In the genomic region with DNA sequence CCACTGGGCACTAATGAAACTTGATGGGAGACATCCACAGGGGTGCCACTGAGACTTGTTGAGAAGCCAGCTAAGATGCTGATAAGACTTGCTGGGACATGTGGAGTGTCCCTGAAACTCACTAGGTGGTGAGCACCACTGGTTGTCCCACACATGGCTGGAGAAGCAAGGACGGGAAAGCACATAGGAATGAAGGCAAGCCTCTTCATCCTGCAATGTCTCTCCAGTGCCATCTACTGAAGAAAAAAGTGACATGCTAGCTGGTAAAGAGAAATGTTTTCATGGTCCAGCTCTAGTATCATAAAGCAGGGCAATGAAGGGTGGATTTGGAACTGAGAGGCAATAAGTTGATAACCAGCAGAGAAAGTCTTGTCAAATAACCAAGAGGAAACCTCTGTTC, we compare ENCODE assay signal across 11 cellular contexts.
DNase-seq lines count a peak whose midpoint lies in the region; TF ChIP-seq lines count a peak whose summit lies in the region.
"Had no signal": no experiment of that assay in that cellular context is flagged by ENCODE, and none has a peak within 500 bp of the region (broad histone marks: within the 10 kb centered on the region; RNA-seq: fewer than 3 reads in every experiment).

No MANE protein-coding gene starts in this region.

- POLR2A ChIA-PET in RWPE1 (lab: Yijun Ruan, JAX; ENCODE audit: low non-redundant PET): no interaction called here

- H3K27ac ChIP-seq in left ventricle myocardium inferior (replicated peaks): no peak overlapping the region
- no peak overlapping the region for H3K27ac ChIP-seq in right atrium auricular region
- H3K27ac ChIP-seq in RWPE1: no peak overlapping the region
- H3K27ac ChIP-seq: sigmoid colon, thyroid gland had no signal

- H3K4me1 ChIP-seq in left ventricle myocardium inferior: peaks cover 17% of the 10 kb centered on the region
- H3K4me1 ChIP-seq in right atrium auricular region: no peaks in the 10 kb centered on the region
- H3K4me1 ChIP-seq in HAP-1: no peaks in the 10 kb centered on the region
- H3K4me1 ChIP-seq: thyroid gland had no signal

- DNase-seq in left ventricle myocardium inferior: no peak
- DNase-seq in right atrium auricular region (ENCODE audit: low spot score): no peak
- peak; percentile 27 for DNase-seq in NCI-H446 treated with DMSO at 0.1 percent for 48 hours (lab: John Stamatoyannopoulos, UW)
- DNase-seq in epithelial cell of proximal tubule (ENCODE audit: low read depth): no peak
- no peak for DNase-seq in cerebellar nuclear complex (lab: John Stamatoyannopoulos, UW)
- DNase-seq in HAP-1 (ENCODE audit: low spot score in 2 of 2): no peak
- no peak for DNase-seq in RWPE1 (ENCODE audit: low spot score)
- no peak for DNase-seq in NCI-H748 treated with DMSO at 0.1 percent for 48 hours (lab: John Stamatoyannopoulos, UW)
- DNase-seq: NCI-H1417 treated with DMSO at 0.1 percent for 48 hours, sigmoid colon, thyroid gland had no signal

- no peak overlapping the region for H3K4me3 ChIP-seq in left ventricle myocardium inferior
- no peak overlapping the region for H3K4me3 ChIP-seq in right atrium auricular region
- H3K4me3 ChIP-seq in epithelial cell of proximal tubule (ENCODE audit: low read depth, low read length): no peak overlapping the region
- no peak overlapping the region for H3K4me3 ChIP-seq in HAP-1
- H3K4me3 ChIP-seq: sigmoid colon, thyroid gland had no signal

- no peaks in the 10 kb centered on the region for H3K36me3 ChIP-seq in left ventricle myocardium inferior
- no peaks in the 10 kb centered on the region for H3K36me3 ChIP-seq in right atrium auricular region
- H3K36me3 ChIP-seq in HAP-1 (replicated peaks): no peaks in the 10 kb centered on the region
- H3K36me3 ChIP-seq: sigmoid colon, thyroid gland had no signal

- intact Hi-C loops in left ventricle myocardium inferior (cut with micrococcal nuclease): no loop called here

- H3K27me3 ChIP-seq in left ventricle myocardium inferior (ENCODE audit: low read depth) (no peaks in the 10 kb centered on the region), right atrium auricular region (no peaks in the 10 kb centered on the region), HAP-1 (ENCODE audit: low read depth) (no peaks in the 10 kb centered on the region)
- H3K27me3 ChIP-seq: sigmoid colon, thyroid gland had no signal

- CTCF ChIA-PET in RWPE1 (lab: Yijun Ruan, JAX): interaction anchor here (0.7 to 1.0 kb wide), 2 partner anchors 186 to 432 kb away, joined by 3 to 4 read pairs; no protein-coding TSS in a partner anchor

- peak; percentile 12 for TF ChIP-seq CTCF in left ventricle myocardium inferior (IDR thresholded peaks at IDR 0.05; ENCODE audit: borderline replicate concordance)
- TF ChIP-seq CTCF in right atrium auricular region (IDR thresholded peaks at IDR 0.05): peak in 1 of 2 donors; percentile 12
- peak; percentile 63 for TF ChIP-seq CTCF in epithelial cell of proximal tubule (conservative IDR thresholded peaks at IDR 0.05; ENCODE audit: low read depth, low read length)
- TF ChIP-seq CTCF in RWPE1 (conservative IDR thresholded peaks at IDR 0.05; ENCODE audit: low read depth): no peak

- H3K9me3 ChIP-seq in left ventricle myocardium inferior (replicated peaks) (peaks cover 14% of the 10 kb centered on the region), right atrium auricular region (peaks cover 0 to 3% of the 10 kb centered on the region in 2 donors), HAP-1 (no peaks in the 10 kb centered on the region)
- H3K9me3 ChIP-seq: sigmoid colon, thyroid gland had no signal

- in situ Hi-C loops in HAP-1 (cut with MboI; ENCODE audit: low sequenced_read_pairs): no loop called here
